2 cellular contexts compared by ENCODE assay signal in genomic region chr1:154253671-154254070, GRCh38.
TF ChIP-seq lines count a peak whose summit lies in the region.

No MANE protein-coding gene starts in this region.

TF ChIP-seq in SK-N-SH treated with all-trans-retinoic acid at 6 μM for 48 hours, 23 proteins besides CTCF, POLR2A, EP300 and RAD21 (continued from another document):
- TF ChIP-seq CREB5 (CRISPR knock-in tag; IDR thresholded peaks at IDR 0.05; ENCODE audit: low read depth): no peak
- no peak for TF ChIP-seq TCF4 (CRISPR knock-in tag; IDR thresholded peaks at IDR 0.05; ENCODE audit: borderline replicate concordance)
- no peak for TF ChIP-seq SNAI2 (CRISPR knock-in tag; IDR thresholded peaks at IDR 0.05)
- no peak for TF ChIP-seq PATZ1 (CRISPR knock-in tag; IDR thresholded peaks at IDR 0.05; ENCODE audit: borderline replicate concordance)
- TF ChIP-seq CSDC2 (CRISPR knock-in tag; IDR thresholded peaks at IDR 0.05): no peak
- no peak for TF ChIP-seq BACH2 (CRISPR knock-in tag; IDR thresholded peaks at IDR 0.05; ENCODE audit: borderline replicate concordance)
- TF ChIP-seq ZC3H10 (CRISPR knock-in tag; IDR thresholded peaks at IDR 0.05): no peak
- no peak for TF ChIP-seq TOX (CRISPR knock-in tag; IDR thresholded peaks at IDR 0.05; ENCODE audit: borderline replicate concordance)
- TF ChIP-seq POU6F1 (CRISPR knock-in tag; IDR thresholded peaks at IDR 0.05; ENCODE audit: borderline replicate concordance, low read depth): no peak
- no peak for TF ChIP-seq RARB (CRISPR knock-in tag; IDR thresholded peaks at IDR 0.05)
- TF ChIP-seq PPARA (CRISPR knock-in tag; IDR thresholded peaks at IDR 0.05; ENCODE audit: borderline replicate concordance): no peak
- no peak for TF ChIP-seq ZFP3 (CRISPR knock-in tag; IDR thresholded peaks at IDR 0.05)

TF ChIP-seq in SK-N-SH, 30 proteins besides CTCF, POLR2A, EP300 and RAD21 (continued from another document):
- TF ChIP-seq PBX3 (IDR thresholded peaks at IDR 0.05) (no peak), FOXM1 (IDR thresholded peaks at IDR 0.05; ENCODE audit: low read depth) (no peak), NRF1 (IDR thresholded peaks at IDR 0.05; ENCODE audit: low read depth, low read length) (no peak), ELF1 (IDR thresholded peaks at IDR 0.05) (no peak), YY1 (IDR thresholded peaks at IDR 0.05; ENCODE audit: low read depth) (no peak), RCOR1 (IDR thresholded peaks at IDR 0.05; ENCODE audit: low read length) (no peak), GABPA (IDR thresholded peaks at IDR 0.05; ENCODE audit: low read depth) (no peak), FOXJ3 (CRISPR knock-in tag; IDR thresholded peaks at IDR 0.05) (no peak), MAX (IDR thresholded peaks at IDR 0.05; ENCODE audit: low read depth) (no peak), MEF2A (IDR thresholded peaks at IDR 0.05; ENCODE audit: borderline replicate concordance, low read depth) (no peak), ZBTB33 (IDR thresholded peaks at IDR 0.05; ENCODE audit: borderline replicate concordance, low read depth) (no peak), NFIC (IDR thresholded peaks at IDR 0.05; ENCODE audit: borderline replicate concordance) (no peak), TEAD4 (IDR thresholded peaks at IDR 0.05; ENCODE audit: borderline replicate concordance, insufficient read depth) (no peak), TCF12 (IDR thresholded peaks at IDR 0.05) (no peak), TAF1 (IDR thresholded peaks at IDR 0.05; ENCODE audit: borderline replicate concordance, low read depth, low read length) (no peak), MXI1 (IDR thresholded peaks at IDR 0.05; ENCODE audit: low read depth, low read length) (no peak), RFX5 (IDR thresholded peaks at IDR 0.05; ENCODE audit: low read length) (no peak), SIN3A (IDR thresholded peaks at IDR 0.05; ENCODE audit: borderline replicate concordance, low read depth, low read length) (no peak)
